In genomic region chr6:37622639-37623038, GRCh38 we compare ENCODE assay signal across 15 cellular contexts.
DNase-seq lines count a peak whose midpoint lies in the region; ATAC-seq and TF ChIP-seq lines count a peak whose summit lies in the region.
"Had no signal": no experiment of that assay in that cellular context is flagged by ENCODE, and none has a peak within 500 bp of the region (broad histone marks: within the 10 kb centered on the region; RNA-seq: fewer than 3 reads in every experiment).

No MANE protein-coding gene starts in this region.

- peaks cover 26% of the 10 kb centered on the region for H3K4me1 ChIP-seq in DOHH2 (ENCODE audit: control insufficient read depth, low read length)

- TF ChIP-seq CTCF in DOHH2 (IDR thresholded peaks at IDR 0.05; ENCODE audit: low read depth, low read length, poor library complexity, severe bottlenecking), result no peak

- no peaks in the 10 kb centered on the region for H3K36me3 Mint-ChIP-seq in activated T-cell treated with anti-CD3 and anti-CD28 coated beads, Interleukin-2, amount 50 U/mL, for 72 hours (ENCODE audit: insufficient read depth in 2 of 2)
- H3K36me3 Mint-ChIP-seq: activated naive CD8-positive, alpha-beta T cell had no signal

- in situ Hi-C loops in KBM-7 (cut with MboI; ENCODE audit: low pct_unique_long_range_greater_than_20kb, low sequenced_read_pairs), result no loop called here
- in situ Hi-C loops in G401 (cut with HindIII; ENCODE audit: low sequenced_read_pairs), result no loop called here

- H3K27ac ChIP-seq in DOHH2 (ENCODE audit: low read depth, low read length), result no peak overlapping the region
- H3K27ac ChIP-seq: right atrium auricular region, transverse colon had no signal

- no peaks in the 10 kb centered on the region for H4K20me1 ChIP-seq in DOHH2 (ENCODE audit: control insufficient read depth, insufficient read depth, low read depth, low read length)

- no peaks in the 10 kb centered on the region for H3F3A ChIP-seq in DOHH2 (ENCODE audit: control insufficient read depth, insufficient read depth)

- H3K4me3 Mint-ChIP-seq in activated T-cell treated with anti-CD3 and anti-CD28 coated beads, Interleukin-2, amount 50 U/mL, for 72 hours, result peak overlapping the region; percentile 23 to 29
- H3K4me3 Mint-ChIP-seq: activated naive CD8-positive, alpha-beta T cell had no signal

- peak; percentile 86 to 88 for ATAC-seq in activated T-cell treated with anti-CD3 and anti-CD28 coated beads, Interleukin-2, amount 50 U/mL, for 72 hours (replicated peaks in 1 of 2)
- no peak for ATAC-seq in HG02981 (IDR thresholded peaks at IDR 0.05; ENCODE audit: unreplicated experiment)
- ATAC-seq: Right ventricle myocardium inferior had no signal

- peak; percentile 25 for DNase-seq in KBM-7
- peak; percentile 61 to 64 for DNase-seq in activated T-cell treated with anti-CD3 and anti-CD28 coated beads, Interleukin-2, amount 50 U/mL, for 72 hours
- DNase-seq in left kidney (ENCODE audit: low read depth, low spot score), result peak; percentile 75
- DNase-seq in G401 (ENCODE audit: low spot score), result no peak
- no peak for DNase-seq in NAMALWA (ENCODE audit: low spot score)
- no peak for DNase-seq in HuH-7.5 (ENCODE audit: low spot score)
- DNase-seq: CD8-positive, alpha-beta memory T cell; NCI-H1105; NCI-H526; transverse colon had no signal

- no peak overlapping the region for H3K27ac Mint-ChIP-seq in activated T-cell treated with anti-CD3 and anti-CD28 coated beads, Interleukin-2, amount 50 U/mL, for 72 hours
- H3K27ac Mint-ChIP-seq: activated naive CD8-positive, alpha-beta T cell had no signal

- H3K79me2 ChIP-seq in DOHH2 (ENCODE audit: control insufficient read depth, low read length), result no peaks in the 10 kb centered on the region

- no peaks in the 10 kb centered on the region for H3K36me3 ChIP-seq in DOHH2 (ENCODE audit: control insufficient read depth, low read length)
- H3K36me3 ChIP-seq: right atrium auricular region, transverse colon had no signal

- peaks cover 57% of the 10 kb centered on the region for H3K4me1 Mint-ChIP-seq in activated T-cell treated with anti-CD3 and anti-CD28 coated beads, Interleukin-2, amount 50 U/mL, for 72 hours (ENCODE audit: low read depth)

- peak overlapping the region; percentile 9; the same call in 1 of the 2 replicates for H3K4me3 ChIP-seq in DOHH2 (ENCODE audit: low read length)
- H3K4me3 ChIP-seq: right atrium auricular region, transverse colon had no signal

- peak overlapping the region; percentile 41 for H3K4me2 ChIP-seq in DOHH2 (ENCODE audit: low read length)

- H3K9me2 ChIP-seq in DOHH2 (replicated peaks; ENCODE audit: control insufficient read depth, low read length), result no peaks in the 10 kb centered on the region

- no peaks in the 10 kb centered on the region for H3K9me3 ChIP-seq in DOHH2 (ENCODE audit: control insufficient read depth, insufficient read depth, low read length)
- H3K9me3 ChIP-seq: right atrium auricular region, transverse colon had no signal

- no peaks in the 10 kb centered on the region for H3K9me3 Mint-ChIP-seq in activated T-cell treated with anti-CD3 and anti-CD28 coated beads, Interleukin-2, amount 50 U/mL, for 72 hours
- H3K9me3 Mint-ChIP-seq: CD8-positive, alpha-beta memory T cell had no signal

- peaks cover 25% of the 10 kb centered on the region for H3K27me3 ChIP-seq in DOHH2 (ENCODE audit: control insufficient read depth, low read length)
- H3K27me3 ChIP-seq: right atrium auricular region had no signal

- peaks cover 18% of the 10 kb centered on the region for H3K27me3 Mint-ChIP-seq in activated T-cell treated with anti-CD3 and anti-CD28 coated beads, Interleukin-2, amount 50 U/mL, for 72 hours (ENCODE audit: low read depth)

Comparison
In these comparisons a context has a peak if more than half of its experiments do, and no peak if none do; other contexts are left out.
1. DNase-seq: peak in KBM-7 (single experiment), activated T-cell treated with anti-CD3 and anti-CD28 coated beads, Interleukin-2, amount 50 U/mL, for 72 hours (2 of 2) and left kidney (single experiment); none in G401 (single experiment), NAMALWA (single experiment) and HuH-7.5 (single experiment).